17 cellular contexts compared by ENCODE assay signal in genomic region chr3:49387721-49388120, GRCh38. TPM values are rescaled to one million over a fixed set of nuclear protein-coding genes. Genes with fewer than 3 reads are reported as not detected.
DNase-seq lines count a peak whose midpoint lies in the region; ATAC-seq and TF ChIP-seq lines count a peak whose summit lies in the region.
"Had no signal": no experiment of that assay in that cellular context is flagged by ENCODE, and none has a peak within 500 bp of the region (broad histone marks: within the 10 kb centered on the region; RNA-seq: fewer than 3 reads in every experiment).

No MANE protein-coding gene starts in this region.

- H3K9ac ChIP-seq in fibroblast of lung (ENCODE audit: insufficient read depth, low read length) = no peak overlapping the region

- no peaks in the 10 kb centered on the region for H3K27me3 Mint-ChIP-seq in activated CD4-positive, alpha-beta T cell treated with anti-CD3 and anti-CD28 coated beads, Interleukin-2, amount 10 ng/mL, durations not matched to agents 24 days and 14 days
- H3K27me3 Mint-ChIP-seq: activated naive CD8-positive, alpha-beta T cell treated with anti-CD3 and anti-CD28 coated beads, Interleukin-2, amount 10 ng/mL, durations not matched to agents 7 days and 5 days had no signal

- H3K4me3 Mint-ChIP-seq in activated CD4-positive, alpha-beta T cell treated with anti-CD3 and anti-CD28 coated beads, Interleukin-2, amount 10 ng/mL, durations not matched to agents 24 days and 14 days = no peak overlapping the region
- H3K4me3 Mint-ChIP-seq: activated naive CD8-positive, alpha-beta T cell treated with anti-CD3 and anti-CD28 coated beads, Interleukin-2, amount 10 ng/mL, durations not matched to agents 7 days and 5 days had no signal

- H4K20me1 ChIP-seq in fibroblast of lung (ENCODE audit: control insufficient read depth, extremely low read depth, insufficient read depth, low read length) = peaks cover 5% of the 10 kb centered on the region

- H3K27ac Mint-ChIP-seq in activated CD4-positive, alpha-beta T cell treated with anti-CD3 and anti-CD28 coated beads, Interleukin-2, amount 10 ng/mL, durations not matched to agents 24 days and 14 days = peak overlapping the region; percentile 10
- H3K27ac Mint-ChIP-seq: activated naive CD8-positive, alpha-beta T cell treated with anti-CD3 and anti-CD28 coated beads, Interleukin-2, amount 10 ng/mL, durations not matched to agents 7 days and 5 days had no signal

- POLR2A ChIA-PET in RWPE1 (lab: Yijun Ruan, JAX; ENCODE audit: low non-redundant PET) = interaction anchor here (0.7 kb wide), 1 partner anchor 10 kb away, joined by 9 read pairs; no protein-coding TSS in a partner anchor

- intact Hi-C loops in activated CD4-positive, alpha-beta T cell treated with anti-CD3 and anti-CD28 coated beads, Interleukin-2, amount 10 ng/mL, durations not matched to agents 24 days and 14 days (cut with micrococcal nuclease) = no loop called here
- intact Hi-C loops in spleen (cut with DNase I; ENCODE audit: low total_unique reads) = no loop called here

- H3K79me2 ChIP-seq in fibroblast of lung (ENCODE audit: control insufficient read depth, insufficient read depth, low read length) = peaks cover 96% of the 10 kb centered on the region

- H3K9me3 Mint-ChIP-seq in activated CD4-positive, alpha-beta T cell treated with anti-CD3 and anti-CD28 coated beads, Interleukin-2, amount 10 ng/mL, durations not matched to agents 24 days and 14 days = no peaks in the 10 kb centered on the region
- H3K9me3 Mint-ChIP-seq: activated naive CD8-positive, alpha-beta T cell treated with anti-CD3 and anti-CD28 coated beads, Interleukin-2, amount 10 ng/mL, durations not matched to agents 7 days and 5 days had no signal

- H3K4me2 ChIP-seq in fibroblast of lung (ENCODE audit: extremely low read depth, insufficient read depth, low read length) = no peak overlapping the region

- CTCF ChIA-PET in RWPE1 (lab: Yijun Ruan, JAX) = no interaction called here

- H3K9me3 ChIP-seq in fibroblast of lung (ENCODE audit: control insufficient read depth, insufficient read depth, low read depth, low read length) (no peaks in the 10 kb centered on the region), spleen (no peaks in the 10 kb centered on the region)
- H3K9me3 ChIP-seq: esophagus squamous epithelium, HAP-1 had no signal

- TF ChIP-seq POLR2A in spleen (IDR thresholded peaks at IDR 0.05) = no peak

- DNase-seq in activated CD4-positive, alpha-beta T cell treated with anti-CD3 and anti-CD28 coated beads, Interleukin-2, amount 10 ng/mL, durations not matched to agents 24 days and 14 days = no peak
- DNase-seq in activated CD4-positive, alpha-beta T cell treated with anti-CD3 and anti-CD28 coated beads for 1 hour = no peak
- DNase-seq in RWPE1 (ENCODE audit: low spot score) = no peak
- no peak for DNase-seq in fibroblast of lung (ENCODE audit: low read depth in 2 of 2)
- peak; percentile 57 for DNase-seq in renal cortical epithelial cell (ENCODE audit: low read depth)
- no peak for DNase-seq in DMS114 treated with DMSO at 0.1 percent for 48 hours (lab: John Stamatoyannopoulos, UW; ENCODE audit: unreplicated experiment)
- no peak for DNase-seq in spleen
- DNase-seq: activated CD8-positive, alpha-beta memory T cell treated with anti-CD3 and anti-CD28 coated beads for 24 hours; activated naive CD8-positive, alpha-beta T cell treated with anti-CD3 and anti-CD28 coated beads, Interleukin-2, amount 10 ng/mL, durations not matched to agents 7 days and 5 days; esophagus squamous epithelium; Karpas-422; NCI-H1930; NCI-H748 treated with DMSO at 0.1 percent for 48 hours; small intestine; T-helper 9 cell had no signal

- peaks cover 2% of the 10 kb centered on the region for H3K4me1 ChIP-seq in fibroblast of lung (ENCODE audit: control insufficient read depth, extremely low read depth, insufficient read depth, low read length)
- H3K4me1 ChIP-seq in spleen = peaks cover 22 to 100% (median 94%) of the 10 kb centered on the region in 6 donors

- H3K36me3 Mint-ChIP-seq in activated CD4-positive, alpha-beta T cell treated with anti-CD3 and anti-CD28 coated beads, Interleukin-2, amount 10 ng/mL, durations not matched to agents 24 days and 14 days (ENCODE audit: low read depth) = peaks cover 31% of the 10 kb centered on the region

- H3K27ac ChIP-seq in RWPE1 (peak overlapping the region; percentile 22; the same call in 1 of the 2 replicates), fibroblast of lung (ENCODE audit: insufficient read depth, low read length) (peak overlapping the region; percentile 28), spleen (peak overlapping the region in 4 of 8 donors; percentile 7 to 81 (median 33))

- no peak overlapping the region for H2AFZ ChIP-seq in fibroblast of lung (ENCODE audit: low read length)

- no peak for TF ChIP-seq CTCF in RWPE1 (conservative IDR thresholded peaks at IDR 0.05; ENCODE audit: low read depth)
- no peak for TF ChIP-seq CTCF in fibroblast of lung (conservative IDR thresholded peaks at IDR 0.05 in 1 of 2, IDR thresholded peaks at IDR 0.05 in 1 of 2; ENCODE audit: low read depth in 1 of 2, low read length in 2 of 2)
- TF ChIP-seq CTCF in spleen (IDR thresholded peaks at IDR 0.05 in 8 of 11, conservative IDR thresholded peaks at IDR 0.05 in 3 of 11) = no peak

- 79 to 92% (median 82%) methylated on average over 2 of the region's 2 CpGs for WGBS in spleen, 5 donors

- H3K36me3 ChIP-seq in fibroblast of lung (ENCODE audit: control insufficient read depth, insufficient read depth, low read length) = no peaks in the 10 kb centered on the region
- H3K36me3 ChIP-seq in spleen = peaks cover 0 to 29% (median 2%) of the 10 kb centered on the region in 6 donors

- H3K4me1 Mint-ChIP-seq in activated CD4-positive, alpha-beta T cell treated with anti-CD3 and anti-CD28 coated beads, Interleukin-2, amount 10 ng/mL, durations not matched to agents 24 days and 14 days = peaks cover 21% of the 10 kb centered on the region

- no peaks in the 10 kb centered on the region for H3K27me3 ChIP-seq in fibroblast of lung (ENCODE audit: control insufficient read depth, insufficient read depth, low read length)
- no peaks in the 10 kb centered on the region for H3K27me3 ChIP-seq in spleen (replicated peaks in 1 of 7)
- H3K27me3 ChIP-seq: esophagus squamous epithelium had no signal

- ATAC-seq in GM19467 (IDR thresholded peaks at IDR 0.05; ENCODE audit: unreplicated experiment) = no peak

- H3K4me3 ChIP-seq in fibroblast of lung (replicated peaks in 1 of 4; ENCODE audit: control extremely low read depth in 1 of 4, insufficient read depth in 1 of 4, low read depth in 3 of 4, low read length in 4 of 4) (no peak overlapping the region), spleen (no peak overlapping the region)
- H3K4me3 ChIP-seq: esophagus squamous epithelium, HAP-1 had no signal

RNA-seq across cellular contexts. Expression of gene RHOA, which starts 24.1 kb away (rescaled TPM):
- 381 and 391 TPM in 2 replicates for total RNA-seq in activated CD4-positive, alpha-beta T cell treated with anti-CD3 and anti-CD28 coated beads, Interleukin-2, amount 10 ng/mL, durations not matched to agents 24 days and 14 days
- total RNA-seq in fibroblast of lung = 352 and 548 TPM in 2 replicates
- 727 and 1,002 TPM in 2 replicates for polyA plus RNA-seq in fibroblast of lung
- 673 and 854 TPM in 2 replicates for polyA plus RNA-seq in fibroblast of lung (2012)
- 753 and 846 TPM in 2 replicates for polyA minus RNA-seq in fibroblast of lung (ENCODE audit: low replicate concordance)
- 525 and 698 TPM in 2 replicates for total RNA-seq in renal cortical epithelial cell
- 100 to 1,000 TPM; 452 to 693 (median 522) TPM for total RNA-seq in spleen
- 100 to 1,000 TPM; 226 to 346 (median 297) TPM for polyA plus RNA-seq in spleen

RNA-seq across cellular contexts. Expression of gene TCTA, which starts 24.5 kb away (rescaled TPM):
- total RNA-seq in activated CD4-positive, alpha-beta T cell treated with anti-CD3 and anti-CD28 coated beads, Interleukin-2, amount 10 ng/mL, durations not matched to agents 24 days and 14 days = 18.7 and 21.2 TPM in 2 replicates
- total RNA-seq in fibroblast of lung = 14.4 and 34.5 TPM in 2 replicates
- polyA plus RNA-seq in fibroblast of lung = 51.6 and 57.8 TPM in 2 replicates
- polyA plus RNA-seq in fibroblast of lung (2012) = 34.6 and 38.4 TPM in 2 replicates
- polyA minus RNA-seq in fibroblast of lung (ENCODE audit: low replicate concordance) = 30.2 and 47.6 TPM in 2 replicates
- total RNA-seq in renal cortical epithelial cell = 14.8 and 32.6 TPM in 2 replicates
- 10 to 100 TPM; 22.1 to 39.4 (median 28.6) TPM for total RNA-seq in spleen
- polyA plus RNA-seq in spleen = 10 to 100 TPM; 18.2 to 27.4 (median 25.4) TPM

RNA-seq across cellular contexts. Expression of gene GPX1, which starts 29.6 kb away (rescaled TPM):
- 190 and 200 TPM in 2 replicates for total RNA-seq in activated CD4-positive, alpha-beta T cell treated with anti-CD3 and anti-CD28 coated beads, Interleukin-2, amount 10 ng/mL, durations not matched to agents 24 days and 14 days
- total RNA-seq in fibroblast of lung (447 and 456 TPM in 2 replicates), renal cortical epithelial cell (288 and 368 TPM in 2 replicates), spleen (100 to 1,000 TPM; 252 to 415 (median 300) TPM)
- polyA plus RNA-seq in fibroblast of lung (227 and 428 TPM in 2 replicates), spleen (100 to 1,000 TPM; 360 to 652 (median 488) TPM)
- 398 and 683 TPM in 2 replicates for polyA plus RNA-seq in fibroblast of lung (2012)
- polyA minus RNA-seq in fibroblast of lung (ENCODE audit: low replicate concordance) = 235 and 280 TPM in 2 replicates

RNA-seq across cellular contexts. Expression of gene AMT, which starts 34.6 kb away (rescaled TPM):
- 2.6 and 3.7 TPM in 2 replicates for total RNA-seq in activated CD4-positive, alpha-beta T cell treated with anti-CD3 and anti-CD28 coated beads, Interleukin-2, amount 10 ng/mL, durations not matched to agents 24 days and 14 days
- 0.77 and 2.6 TPM in 2 replicates for total RNA-seq in fibroblast of lung
- polyA plus RNA-seq in fibroblast of lung = 2.0 and 2.7 TPM in 2 replicates
- polyA plus RNA-seq in fibroblast of lung (2012) = 1.3 and 1.4 TPM in 2 replicates
- polyA minus RNA-seq in fibroblast of lung (ENCODE audit: low replicate concordance) = 0.44 TPM in 1 of 2 replicates, not detected in the other
- total RNA-seq in renal cortical epithelial cell = 0.52 and 0.85 TPM in 2 replicates
- 10 to 100 TPM in 3 of 7 donors, 1 to 10 TPM in 4; 4.2 to 15.5 (median 7.0) TPM for total RNA-seq in spleen
- 10 to 100 TPM; 13.0 to 35.0 (median 32.9) TPM for polyA plus RNA-seq in spleen

RNA-seq across cellular contexts. Expression of gene NICN1, which starts 41.4 kb away (rescaled TPM):
- 11.1 and 12.6 TPM in 2 replicates for total RNA-seq in activated CD4-positive, alpha-beta T cell treated with anti-CD3 and anti-CD28 coated beads, Interleukin-2, amount 10 ng/mL, durations not matched to agents 24 days and 14 days
- total RNA-seq in fibroblast of lung (3.3 and 5.6 TPM in 2 replicates), renal cortical epithelial cell (0.87 and 10.2 TPM in 2 replicates), spleen (10 to 100 TPM; 10.9 to 27.7 (median 17.9) TPM)
- polyA plus RNA-seq in fibroblast of lung (9.0 and 10.5 TPM in 2 replicates), spleen (10 to 100 TPM in 1 of 3 donors, 1 to 10 TPM in 2; 6.2 to 10.6 (median 9.6) TPM)
- polyA plus RNA-seq in fibroblast of lung (2012) = 9.9 and 10.8 TPM in 2 replicates
- polyA minus RNA-seq in fibroblast of lung (ENCODE audit: low replicate concordance) = 29.3 and 81.8 TPM in 2 replicates
